ENCODE assay signal across 18 cellular contexts in the genomic region with DNA sequence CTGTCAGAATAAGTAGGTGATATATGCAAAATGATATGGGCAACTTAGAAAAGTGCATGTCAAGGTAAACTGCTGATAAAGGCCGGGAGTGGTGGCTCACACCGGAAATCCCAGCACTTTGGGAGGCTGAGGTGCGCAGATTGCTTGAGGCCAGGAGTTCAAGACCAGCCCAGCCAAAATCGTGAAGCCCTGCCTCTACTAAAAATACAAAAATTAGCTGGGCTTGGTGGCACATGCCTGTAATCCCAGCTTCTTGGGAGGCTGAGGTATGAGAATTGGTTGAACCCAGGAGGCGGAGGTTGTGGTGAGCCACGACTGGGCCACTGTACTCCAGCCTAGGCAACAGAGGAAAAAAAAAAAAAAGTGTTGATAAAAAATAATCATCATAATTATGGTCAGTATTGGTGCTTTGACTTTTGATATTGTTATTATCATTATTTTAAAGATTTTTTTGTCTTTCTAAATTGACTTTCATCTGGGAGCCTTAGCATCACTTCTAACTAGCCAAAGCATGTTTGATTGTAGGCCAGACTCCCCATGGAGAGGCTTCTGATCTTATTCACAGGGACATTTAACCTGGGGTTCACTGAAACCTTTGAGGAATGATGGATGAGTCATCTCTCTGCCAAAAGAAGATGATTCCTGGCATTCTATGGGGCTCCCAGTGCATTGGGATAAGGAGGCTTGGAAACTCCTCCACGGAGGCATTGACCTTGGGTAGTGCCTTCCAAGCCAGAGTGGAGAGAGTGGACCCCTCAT. TPM values are rescaled to one million over a fixed set of nuclear protein-coding genes. Genes with fewer than 3 reads are reported as not detected.
DNase-seq lines count a peak whose midpoint lies in the region; ATAC-seq, FAIRE-seq and TF ChIP-seq lines count a peak whose summit lies in the region.
"Had no signal": no experiment of that assay in that cellular context is flagged by ENCODE, and none has a peak within 500 bp of the region (broad histone marks: within the 10 kb centered on the region; RNA-seq: fewer than 3 reads in every experiment).

No MANE protein-coding gene starts in this region.

- H4K20me1 ChIP-seq in hepatocyte (ENCODE audit: insufficient read depth, poor library complexity, severe bottlenecking), result no peaks in the 10 kb centered on the region

- no peak for ATAC-seq in GM18511 (IDR thresholded peaks at IDR 0.05; ENCODE audit: unreplicated experiment)

- 77% methylated on average over 7 of the region's 7 CpGs for WGBS in hepatocyte (ENCODE audit: low lambda C conversion rate, missing lambda C conversion rate)

- H3K9me3 ChIP-seq in MG63 (no peaks in the 10 kb centered on the region), hepatocyte (ENCODE audit: low read depth) (no peaks in the 10 kb centered on the region)
- H3K9me3 ChIP-seq: sigmoid colon had no signal

- H3K4me2 ChIP-seq in hepatocyte, result no peak overlapping the region
- H3K4me2 ChIP-seq: neural progenitor cell had no signal

- no peak for TF ChIP-seq POLR2A in H54 (IDR thresholded peaks at IDR 0.05; ENCODE audit: low read depth, low read length)

- H3K27me3 ChIP-seq in ACC112 (ENCODE audit: insufficient read depth, low read length) (no peaks in the 10 kb centered on the region), MG63 (no peaks in the 10 kb centered on the region), hepatocyte (no peaks in the 10 kb centered on the region)
- H3K27me3 ChIP-seq: neural progenitor cell, sigmoid colon had no signal

- DNase-seq in H54 (ENCODE audit: insufficient read length, low spot score), result peak; percentile 49
- peak; percentile 76 for DNase-seq in RPMI7951 (ENCODE audit: low read depth)
- no peak for DNase-seq in epithelial cell of prostate (ENCODE audit: low read depth, low spot score)
- no peak for DNase-seq in MG63
- DNase-seq in NCI-H187 (lab: John Stamatoyannopoulos, UW), result no peak
- DNase-seq in hepatocyte (ENCODE audit: low spot score), result no peak
- DNase-seq: activated CD4-positive, alpha-beta T cell treated with anti-CD3 and anti-CD28 coated beads, Interleukin-2, amount 50 U/mL, for 1 hour; activated naive CD4-positive, alpha-beta T cell treated with anti-CD3 and anti-CD28 coated beads, Interleukin-2, amount 10 ng/mL, durations not matched to agents 7 days and 5 days; DND-41; erythroblast; KBM-7; NCI-H2171; sigmoid colon; T-helper 2 cell had no signal

- peaks cover 51% of the 10 kb centered on the region for H3K4me1 ChIP-seq in ACC112 (ENCODE audit: control insufficient read depth, insufficient read depth, low read length, unreplicated experiment)
- H3K4me1 ChIP-seq in hepatocyte (ENCODE audit: insufficient read depth), result peaks cover 7% of the 10 kb centered on the region

- peak overlapping the region; percentile 14 for H3K27ac ChIP-seq in ACC112 (ENCODE audit: low read depth, low read length)
- peak overlapping the region; percentile 11 for H3K27ac ChIP-seq in epithelial cell of prostate
- H3K27ac ChIP-seq in hepatocyte, result no peak overlapping the region
- H3K27ac ChIP-seq: neural progenitor cell, sigmoid colon had no signal

- H3K79me2 ChIP-seq in ACC112 (ENCODE audit: control insufficient read depth, insufficient read depth, low read length, unreplicated experiment) (peaks cover 85% of the 10 kb centered on the region), hepatocyte (peaks cover 6% of the 10 kb centered on the region)

- H3K4me3 ChIP-seq in ACC112 (ENCODE audit: low read depth, low read length) (no peak overlapping the region), MG63 (no peak overlapping the region), hepatocyte (no peak overlapping the region)
- H3K4me3 ChIP-seq: lung, neural progenitor cell, sigmoid colon had no signal

- H3K9me2 ChIP-seq in hepatocyte (replicated peaks; ENCODE audit: insufficient read depth), result no peaks in the 10 kb centered on the region

- no peak for FAIRE-seq in H54 (lab: Jason Lieb, UNC)

- no peak for TF ChIP-seq CTCF in hepatocyte (IDR thresholded peaks at IDR 0.05; ENCODE audit: poor library complexity)

- no peak overlapping the region for H2AFZ ChIP-seq in ACC112 (ENCODE audit: low read length, unreplicated experiment)
- no peak overlapping the region for H2AFZ ChIP-seq in hepatocyte
- H2AFZ ChIP-seq: neural progenitor cell had no signal

- H3K36me3 ChIP-seq in ACC112 (ENCODE audit: insufficient read depth, low read length) (peaks cover 60% of the 10 kb centered on the region), MG63 (peaks cover 5% of the 10 kb centered on the region; the same call in 1 of the 2 replicates), hepatocyte (replicated peaks; ENCODE audit: insufficient read depth, low read depth) (no peaks in the 10 kb centered on the region)
- H3K36me3 ChIP-seq: neural progenitor cell, sigmoid colon had no signal

RNA-seq across cellular contexts. Expression of a gene that starts 5.6 kb away (rescaled TPM):
- 127 and 162 TPM in 2 replicates for total RNA-seq in RPMI7951 (2014; rRNA removed; shearing (Covaris generic))
- total RNA-seq in MG63 (2014; rRNA removed; shearing (Covaris generic); ENCODE audit: low replicate concordance), result 15.8 and 29.9 TPM in 2 replicates
- total RNA-seq in hepatocyte, result 122 and 140 TPM in 2 replicates
- 31.6 and 32.7 TPM in 2 replicates for polyA plus RNA-seq in hepatocyte

Comparison
In these comparisons a context has a peak if more than half of its experiments do, and no peak if none do; other contexts are left out.
1. DNase-seq: peak in H54 (single experiment) and RPMI7951 (single experiment); none in epithelial cell of prostate (single experiment), MG63 (single experiment), NCI-H187 (0 of 2) and hepatocyte (single experiment).